In genomic region chr11:57972013-57972367, GRCh38 we compare ENCODE assay signal across 1 cellular context.
TF ChIP-seq lines count a peak whose summit lies in the region.

No MANE protein-coding gene starts in this region.

TF ChIP-seq in HepG2, 621 proteins besides CTCF, POLR2A, EP300 and RAD21 (continued from another document and continues in another):
- TF ChIP-seq TBP (CRISPR knock-in tag; IDR thresholded peaks at IDR 0.05) (no peak), ZNF598 (CRISPR knock-in tag; IDR thresholded peaks at IDR 0.05; ENCODE audit: borderline replicate concordance) (no peak), E2F1 (CRISPR knock-in tag; IDR thresholded peaks at IDR 0.05) (no peak), NFKB2 (CRISPR knock-in tag; IDR thresholded peaks at IDR 0.05; ENCODE audit: borderline replicate concordance) (no peak), AHDC1 (CRISPR knock-in tag; IDR thresholded peaks at IDR 0.05; ENCODE audit: borderline replicate concordance) (peak; percentile 80; the same call in 1 of the 2 replicates), GTF2F1 (IDR thresholded peaks at IDR 0.05; ENCODE audit: low read length) (no peak), ZNF460 (CRISPR knock-in tag; IDR thresholded peaks at IDR 0.05; ENCODE audit: borderline replicate concordance) (no peak), ZNF839 (CRISPR knock-in tag; IDR thresholded peaks at IDR 0.05; ENCODE audit: borderline replicate concordance) (no peak), CREM (IDR thresholded peaks at IDR 0.05) (peak; percentile 83; the same call in 1 of the 2 replicates), CREM (CRISPR knock-in tag; IDR thresholded peaks at IDR 0.05) (no peak), KLF16 (CRISPR knock-in tag; IDR thresholded peaks at IDR 0.05) (no peak), MED1 (CRISPR knock-in tag; IDR thresholded peaks at IDR 0.05) (peak; percentile 83), FOXO1 (CRISPR knock-in tag; IDR thresholded peaks at IDR 0.05) (peak; percentile 33; the same call in 1 of the 2 replicates), REST (IDR thresholded peaks at IDR 0.05; ENCODE audit: borderline replicate concordance in 1 of 2, low read depth in 1 of 2, low read length in 2 of 2) (no peak), KDM3A (CRISPR knock-in tag; IDR thresholded peaks at IDR 0.05; ENCODE audit: low read depth) (no peak), RBM39 (IDR thresholded peaks at IDR 0.05; ENCODE audit: low read depth, low read length, poor library complexity, severe bottlenecking) (no peak), ZNF777 (CRISPR knock-in tag; IDR thresholded peaks at IDR 0.05) (no peak), MTF1 (CRISPR knock-in tag; IDR thresholded peaks at IDR 0.05) (no peak), ZNF136 (CRISPR knock-in tag; IDR thresholded peaks at IDR 0.05; ENCODE audit: low read depth) (no peak; the same call in 1 of the 2 replicates), MIXL1 (CRISPR knock-in tag; IDR thresholded peaks at IDR 0.05) (peak; percentile 43; the same call in 1 of the 2 replicates), RAD51 (IDR thresholded peaks at IDR 0.05; ENCODE audit: borderline replicate concordance) (no peak), ZNF547 (CRISPR knock-in tag; IDR thresholded peaks at IDR 0.05) (no peak), ZNF567 (CRISPR knock-in tag; IDR thresholded peaks at IDR 0.05; ENCODE audit: borderline replicate concordance) (no peak), ZNF235 (CRISPR knock-in tag; IDR thresholded peaks at IDR 0.05; ENCODE audit: borderline replicate concordance) (no peak), ARID3A (IDR thresholded peaks at IDR 0.05; ENCODE audit: low read depth, low read length) (peak; percentile 46), RERE (CRISPR knock-in tag; IDR thresholded peaks at IDR 0.05; ENCODE audit: low read depth) (no peak), ZNF737 (CRISPR knock-in tag; IDR thresholded peaks at IDR 0.05; ENCODE audit: borderline replicate concordance) (no peak), ZMYM3 (CRISPR knock-in tag; IDR thresholded peaks at IDR 0.05) (peak; percentile 28; the same call in 1 of the 2 replicates), ZMYM2 (CRISPR knock-in tag; IDR thresholded peaks at IDR 0.05) (no peak), U2AF2 (IDR thresholded peaks at IDR 0.05; ENCODE audit: low read depth, low read length) (no peak), NCOA2 (CRISPR knock-in tag; IDR thresholded peaks at IDR 0.05) (peak; percentile 98), SNRNP70 (IDR thresholded peaks at IDR 0.05; ENCODE audit: low read depth, low read length) (no peak), RXRB (CRISPR knock-in tag; IDR thresholded peaks at IDR 0.05; ENCODE audit: borderline replicate concordance) (peak; percentile 45; the same call in 1 of the 2 replicates), ZNF225 (CRISPR knock-in tag; IDR thresholded peaks at IDR 0.05) (no peak), ATF3 (CRISPR knock-in tag; IDR thresholded peaks at IDR 0.05) (no peak), MEIS2 (CRISPR knock-in tag; IDR thresholded peaks at IDR 0.05) (0 out of 2 replicates have a peak, but pooled peaks have one; percentile 60), ZNF143 (CRISPR knock-in tag; IDR thresholded peaks at IDR 0.05) (no peak), NKX3-1 (CRISPR knock-in tag; IDR thresholded peaks at IDR 0.05) (no peak), GLI4 (CRISPR knock-in tag; IDR thresholded peaks at IDR 0.05; ENCODE audit: borderline replicate concordance) (no peak), SKIL (CRISPR knock-in tag; IDR thresholded peaks at IDR 0.05; ENCODE audit: borderline replicate concordance) (peak; percentile 43; the same call in 1 of the 2 replicates), ZNF446 (CRISPR knock-in tag; IDR thresholded peaks at IDR 0.05) (no peak), CSRNP1 (CRISPR knock-in tag; IDR thresholded peaks at IDR 0.05) (no peak)
